In genomic region chr1:244231572-244232315, GRCh38 we compare ENCODE assay signal across 8 cellular contexts.
DNase-seq lines count a peak whose midpoint lies in the region; ATAC-seq and TF ChIP-seq lines count a peak whose summit lies in the region.

No MANE protein-coding gene starts in this region.

- H3K27ac Mint-ChIP-seq in Caco-2 (ENCODE audit: unreplicated experiment), result no peak overlapping the region

- CTCF ChIA-PET in Caco-2 (lab: Charles Lee), result no interaction called here

- H3K27ac ChIP-seq in body of pancreas (peak overlapping the region in 2 of 4 donors; percentile 4 to 28), muscle layer of colon (ENCODE audit: low read depth, low read length) (no peak overlapping the region), aorta (ENCODE audit: low read depth in 1 of 2, low read length in 2 of 2) (no peak overlapping the region)

- peak overlapping the region; percentile 38 for H3K4me3 ChIP-seq in Caco-2 (ENCODE audit: low read depth, low read length)
- peak overlapping the region in 1 of 2 donors; percentile 14 for H3K4me3 ChIP-seq in body of pancreas
- peak overlapping the region; percentile 2 to 39 for H3K4me3 ChIP-seq in muscle layer of colon (ENCODE audit: low read depth in 1 of 2, low read length in 2 of 2)
- no peak overlapping the region for H3K4me3 ChIP-seq in aorta (ENCODE audit: low read length in 2 of 2)

- 25 to 26% methylated on average over 27 of the region's 27 CpGs for WGBS in body of pancreas, 2 donors
- 24 to 33% methylated on average over 27 of the region's 27 CpGs for WGBS in aorta, 2 donors

- no peaks in the 10 kb centered on the region for H3K27me3 ChIP-seq in Caco-2 (replicated peaks; ENCODE audit: control insufficient read depth, insufficient read depth, low read length)
- no peaks in the 10 kb centered on the region for H3K27me3 ChIP-seq in body of pancreas
- H3K27me3 ChIP-seq in muscle layer of colon (ENCODE audit: control insufficient read depth in 1 of 2, insufficient read depth in 2 of 2, low read length in 2 of 2), result no peaks in the 10 kb centered on the region
- no peaks in the 10 kb centered on the region for H3K27me3 ChIP-seq in aorta (ENCODE audit: control insufficient read depth in 1 of 2, insufficient read depth in 2 of 2, low read length in 1 of 2)

- H3K36me3 ChIP-seq in Caco-2 (ENCODE audit: control insufficient read depth, insufficient read depth, low read length), result no peaks in the 10 kb centered on the region
- no peaks in the 10 kb centered on the region for H3K36me3 ChIP-seq in body of pancreas (replicated peaks in 1 of 2; ENCODE audit: insufficient read depth in 1 of 2, low read depth in 2 of 2)
- H3K36me3 ChIP-seq in muscle layer of colon (ENCODE audit: insufficient read depth, low read length), result no peaks in the 10 kb centered on the region
- H3K36me3 ChIP-seq in aorta (ENCODE audit: control insufficient read depth in 1 of 2, insufficient read depth in 2 of 2, low read length in 1 of 2), result no peaks in the 10 kb centered on the region

- H3K4me1 ChIP-seq in Caco-2 (peaks cover 3% of the 10 kb centered on the region; the same call in 1 of the 2 replicates), body of pancreas (peaks cover 15% of the 10 kb centered on the region), muscle layer of colon (ENCODE audit: insufficient read depth, low read length) (no peaks in the 10 kb centered on the region), aorta (ENCODE audit: control insufficient read depth in 1 of 2, insufficient read depth in 2 of 2, low read length in 2 of 2) (no peaks in the 10 kb centered on the region)

- BruUV-seq in Caco-2 (replicated peaks; lab: Mats Ljungman, UMichigan), result no TSS peak

- no peaks in the 10 kb centered on the region for H3K27me3 Mint-ChIP-seq in Caco-2 (ENCODE audit: insufficient read depth, unreplicated experiment)

- H3K4me3 Mint-ChIP-seq in Caco-2 (ENCODE audit: unreplicated experiment), result peak overlapping the region; percentile 77

- peaks cover 5% of the 10 kb centered on the region for H3K9me3 Mint-ChIP-seq in Caco-2 (ENCODE audit: unreplicated experiment)

- intact Hi-C loops in Caco-2 (cut with micrococcal nuclease; ENCODE audit: unreplicated experiment), result loop anchor here (1.0 to 2.0 kb wide), 2 partner anchors 10 to 41 kb away; no protein-coding TSS in a partner anchor
- intact Hi-C loops in body of pancreas (cut with DNase I), result no loop called here
- intact Hi-C loops in aorta (cut with DNase I), result no loop called here

- H3K9ac ChIP-seq in muscle layer of colon (ENCODE audit: low read length), result no peak overlapping the region

- TF ChIP-seq CTCF in Caco-2 (IDR thresholded peaks at IDR 0.05; ENCODE audit: insufficient read depth in 1 of 2, low read depth in 1 of 2, low read length in 1 of 2, severe bottlenecking in 1 of 2, unreplicated experiment in 1 of 2) (no peak), body of pancreas (IDR thresholded peaks at IDR 0.05) (no peak)

- DNase-seq in Caco-2 (peak in 1 of 2 experiments; percentile 31), NCI-H1694 treated with DMSO at 0.1 percent for 48 hours (lab: John Stamatoyannopoulos, UW) (peak; percentile 30), body of pancreas (peak; percentile 54 to 82 (median 74)), cortex of kidney (lab: John Stamatoyannopoulos, UW) (no peak), HuH-7.5 (ENCODE audit: low spot score) (no peak), aorta (no peak)
- no peak for DNase-seq in effector CD8-positive, alpha-beta T cell (lab: John Stamatoyannopoulos, UW)

- POLR2A ChIA-PET in Caco-2 (lab: Charles Lee), result no interaction called here

- H3K9me3 ChIP-seq in Caco-2 (no peaks in the 10 kb centered on the region), body of pancreas (no peaks in the 10 kb centered on the region), muscle layer of colon (ENCODE audit: low read length) (no peaks in the 10 kb centered on the region), aorta (ENCODE audit: control insufficient read depth, low read length) (no peaks in the 10 kb centered on the region)

- TF ChIP-seq POLR2A in body of pancreas (IDR thresholded peaks at IDR 0.05), result no peak

- no peaks in the 10 kb centered on the region for H3K36me3 Mint-ChIP-seq in Caco-2 (ENCODE audit: insufficient read depth, unreplicated experiment)

- H3K4me1 Mint-ChIP-seq in Caco-2 (ENCODE audit: low read depth, unreplicated experiment), result peaks cover 6% of the 10 kb centered on the region

- ATAC-seq in body of pancreas (peak; percentile 76), aorta (ENCODE audit: low FRiP score) (no peak)

Comparison
In these comparisons a context has a peak if more than half of its experiments do, and no peak if none do; other contexts are left out.
1. DNase-seq: peak in NCI-H1694 treated with DMSO at 0.1 percent for 48 hours (single experiment) and body of pancreas (4 of 4); none in cortex of kidney (single experiment), HuH-7.5 (single experiment), effector CD8-positive, alpha-beta T cell (single experiment) and aorta (0 of 2).
2. H3K4me3 ChIP-seq: peak in Caco-2 (single experiment) and muscle layer of colon (2 of 2); none in aorta (0 of 2).